28 cellular contexts compared by ENCODE assay signal in genomic region chr1:228443395-228443794, GRCh38. TPM values are rescaled to one million over a fixed set of nuclear protein-coding genes. Genes with fewer than 3 reads are reported as not detected.
DNase-seq lines count a peak whose midpoint lies in the region; ATAC-seq, FAIRE-seq and TF ChIP-seq lines count a peak whose summit lies in the region.
"Had no signal": no experiment of that assay in that cellular context is flagged by ENCODE, and none has a peak within 500 bp of the region (broad histone marks: within the 10 kb centered on the region; RNA-seq: fewer than 3 reads in every experiment).

No MANE protein-coding gene starts in this region.

- ATAC-seq in HepG2 = no peak
- no peak for ATAC-seq in right lobe of liver
- no peak for ATAC-seq in K562
- no peak for ATAC-seq in psoas muscle
- ATAC-seq: GM12878 had no signal

- no peak overlapping the region for H2AFZ ChIP-seq in HepG2 (ENCODE audit: low read length)
- no peak overlapping the region for H2AFZ ChIP-seq in K562 (ENCODE audit: low read depth, low read length)

- TF ChIP-seq CTCF in HepG2 (CRISPR knock-in tag; IDR thresholded peaks at IDR 0.05) (no peak), right lobe of liver (IDR thresholded peaks at IDR 0.05) (no peak), K562 (IDR thresholded peaks at IDR 0.05 in 2 of 3, conservative IDR thresholded peaks at IDR 0.05 in 1 of 3; ENCODE audit: insufficient read depth in 2 of 3, low read depth in 1 of 3, low read length in 3 of 3) (no peak), psoas muscle (IDR thresholded peaks at IDR 0.05) (no peak)

- TF ChIP-seq POLR2A in HepG2 (IDR thresholded peaks at IDR 0.05; ENCODE audit: insufficient read depth in 1 of 2, low read depth in 2 of 2, low read length in 2 of 2) = no peak
- no peak for TF ChIP-seq POLR2A in right lobe of liver (IDR thresholded peaks at IDR 0.05)
- no peak for TF ChIP-seq POLR2A in K562 (conservative IDR thresholded peaks at IDR 0.05)

- no peak overlapping the region for H3K4me3 ChIP-seq in HepG2 (replicated peaks in 1 of 3; ENCODE audit: insufficient read depth in 1 of 3, low read depth in 2 of 3, low read length in 3 of 3)
- H3K4me3 ChIP-seq in right lobe of liver = no peak overlapping the region
- H3K4me3 ChIP-seq in K562 = no peak overlapping the region
- no peak overlapping the region for H3K4me3 ChIP-seq in psoas muscle
- H3K4me3 ChIP-seq: BLaER1, GM12878 had no signal

- H3K4me1 ChIP-seq in HepG2 (ENCODE audit: insufficient read depth, low read length) = no peaks in the 10 kb centered on the region
- H3K4me1 ChIP-seq in right lobe of liver = peaks cover 0 to 4% (median 0%) of the 10 kb centered on the region in 4 donors
- H3K4me1 ChIP-seq in K562 (replicated peaks in 1 of 2; ENCODE audit: control insufficient read depth in 2 of 2, insufficient read depth in 2 of 2, low read length in 2 of 2) = peaks cover 0 to 11% of the 10 kb centered on the region in 2 experiments; a peak in 3 of 5 replicates
- H3K4me1 ChIP-seq in psoas muscle = no peaks in the 10 kb centered on the region
- H3K4me1 ChIP-seq: BLaER1 had no signal

- H3K4me2 ChIP-seq in HepG2 (ENCODE audit: low read depth, low read length) (no peak overlapping the region), K562 (ENCODE audit: insufficient read depth, low read length) (no peak overlapping the region)
- H3K4me2 ChIP-seq: BLaER1 had no signal

- H3K36me3 ChIP-seq in HepG2 (replicated peaks in 1 of 2; ENCODE audit: control insufficient read depth in 1 of 2, insufficient read depth in 2 of 2, low read length in 2 of 2) = no peaks in the 10 kb centered on the region
- no peaks in the 10 kb centered on the region for H3K36me3 ChIP-seq in right lobe of liver
- H3K36me3 ChIP-seq in K562 (ENCODE audit: control insufficient read depth, insufficient read depth, low read length) = no peaks in the 10 kb centered on the region
- no peaks in the 10 kb centered on the region for H3K36me3 ChIP-seq in psoas muscle (ENCODE audit: insufficient read depth in 1 of 2, low read depth in 1 of 2)
- H3K36me3 ChIP-seq: BE2C, BLaER1 had no signal

- H3K9ac ChIP-seq in HepG2 (ENCODE audit: insufficient read depth, low read depth, low read length) (no peak overlapping the region), K562 (ENCODE audit: insufficient read depth in 1 of 2, low read depth in 2 of 2, low read length in 2 of 2) (no peak overlapping the region)
- H3K9ac ChIP-seq: BLaER1 had no signal

- peaks cover 0 to 21% of the 10 kb centered on the region in 2 experiments; a peak in 1 of 5 replicates for H3K27me3 ChIP-seq in HepG2 (ENCODE audit: control insufficient read depth in 1 of 2, insufficient read depth in 2 of 2, low read length in 2 of 2)
- H3K27me3 ChIP-seq in right lobe of liver = peaks cover 0 to 22% of the 10 kb centered on the region in 2 donors
- H3K27me3 ChIP-seq in K562 (ENCODE audit: control insufficient read depth in 2 of 2, insufficient read depth in 2 of 2, low read length in 2 of 2) = 0 out of 5 replicates have a peak, but pooled peaks cover 0 to 5% of the 10 kb centered on the region in 2 experiments
- peaks cover 2 to 64% (median 25%) of the 10 kb centered on the region in 3 donors for H3K27me3 ChIP-seq in psoas muscle (ENCODE audit: insufficient read depth in 3 of 3, low read length in 2 of 3)

- DNase-seq in HepG2 (ENCODE audit: low spot score) = no peak
- DNase-seq in right lobe of liver = no peak
- DNase-seq in K562 (ENCODE audit: extremely low read depth in 1 of 4, low spot score in 3 of 4) = no peak
- DNase-seq in globus pallidus (ENCODE audit: low spot score) = no peak
- DNase-seq in psoas muscle = no peak
- DNase-seq: 8988T; ACHN; BE2C; C1 segment of cervical spinal cord; CD4-positive, alpha-beta memory T cell; CD4-positive, CD25-positive, alpha-beta regulatory T cell; CD8-positive, alpha-beta memory T cell; COR-L47; DMS 273 treated with DMSO at 0.1 percent for 48 hours; DMS153; DMS53; DMS79; DND-41; EL; GDM1 had no signal

- FAIRE-seq in HepG2 (lab: Jason Lieb, UNC) = no peak
- no peak for FAIRE-seq in K562 (lab: Jason Lieb, UNC)
- FAIRE-seq: A204.1, GM12878, GM12892, GM18507 had no signal

- intact Hi-C loops in HepG2 (cut with micrococcal nuclease; ENCODE audit: unreplicated experiment) (no loop called here), right lobe of liver (cut with DNase I) (no loop called here), K562 (cut with micrococcal nuclease) (no loop called here), psoas muscle (cut with DNase I) (no loop called here)

- CTCF ChIA-PET in HepG2 (lab: Yijun Ruan, JAX; ENCODE audit: low intra/inter-chr PET ratio, low total read pairs) (no interaction called here), K562 (lab: Yijun Ruan, JAX; ENCODE audit: low intra/inter-chr PET ratio) (no interaction called here)

- H4K20me1 ChIP-seq in HepG2 (ENCODE audit: insufficient read depth, low read length) (no peaks in the 10 kb centered on the region), K562 (replicated peaks; ENCODE audit: control insufficient read depth, insufficient read depth, low read length) (no peaks in the 10 kb centered on the region)
- H4K20me1 ChIP-seq: BLaER1 had no signal

- in situ Hi-C loops in HepG2 (cut with HindIII; ENCODE audit: extremely low pct_ligation_motif_present, low pct_unique_long_range_greater_than_20kb) (no loop called here), K562 (cut with MboI) (no loop called here)

- TF ChIP-seq EP300 in HepG2 (IDR thresholded peaks at IDR 0.05; ENCODE audit: low read depth in 2 of 2, low read length in 2 of 2) (no peak), HepG2 (CRISPR knock-in tag; IDR thresholded peaks at IDR 0.05; ENCODE audit: borderline replicate concordance) (no peak), K562 (IDR thresholded peaks at IDR 0.05; ENCODE audit: low read length) (no peak)

- H3K79me2 ChIP-seq in HepG2 (ENCODE audit: insufficient read depth, low read length) = no peaks in the 10 kb centered on the region
- H3K79me2 ChIP-seq in K562 (ENCODE audit: control insufficient read depth, insufficient read depth, low read length) = no peaks in the 10 kb centered on the region

- TF ChIP-seq RAD21 in HepG2 (CRISPR knock-in tag; IDR thresholded peaks at IDR 0.05) (no peak), K562 (CRISPR knock-in tag; conservative IDR thresholded peaks at IDR 0.05 in 1 of 2, IDR thresholded peaks at IDR 0.05 in 1 of 2) (no peak)

- POLR2A ChIA-PET in HepG2 (lab: Yijun Ruan, JAX) = no interaction called here
- POLR2A ChIA-PET in K562 (lab: Yijun Ruan, JAX) = interaction anchor here (1.4 to 7.7 kb wide), 3 partner anchors 8 to 14 kb away, joined by 4 to 58 read pairs (median 8); a partner anchor contains a TSS

- no peaks in the 10 kb centered on the region for H3K9me1 ChIP-seq in K562 (ENCODE audit: control insufficient read depth, insufficient read depth, low read length)

- H3K27ac ChIP-seq in HepG2 (ENCODE audit: extremely low read length, insufficient read depth, low read length) (no peak overlapping the region), right lobe of liver (no peak overlapping the region), K562 (ENCODE audit: extremely low read depth, low read depth, low read length) (no peak overlapping the region), psoas muscle (no peak overlapping the region)
- H3K27ac ChIP-seq: BLaER1 had no signal

- BruUV-seq in HepG2 (replicated peaks; lab: Mats Ljungman, UMichigan) (no TSS peak), K562 (replicated peaks; lab: Mats Ljungman, UMichigan) (no TSS peak)

- H3K9me3 ChIP-seq in HepG2 (ENCODE audit: low read length) (no peaks in the 10 kb centered on the region), right lobe of liver (no peaks in the 10 kb centered on the region), K562 (replicated peaks; ENCODE audit: control insufficient read depth, insufficient read depth, low read depth, low read length) (no peaks in the 10 kb centered on the region), psoas muscle (no peaks in the 10 kb centered on the region)
- H3K9me3 ChIP-seq: BE2C had no signal

RNA-seq across cellular contexts. Expression of gene TRIM17, which starts 26.7 kb away (rescaled TPM):
- total RNA-seq in HepG2 (2016; rRNA removed; fragmentation: Illumina TruSeq; extraction: Trizol) (0.64 TPM in 1 of 2 replicates, not detected in the other), right lobe of liver (not detected), K562 (2014; rRNA removed) (not detected in 2 replicates), K562 (2014; rRNA removed; fragmentation: Illumina TruSeq; extraction: Trizol) (not detected in 2 replicates), K562 (2015; rRNA removed; fragmentation: Illumina TruSeq; extraction: Trizol) (not detected in 2 replicates), K562 (2021) (not detected in 2 replicates), psoas muscle (not detected)
- not detected in 2 replicates for total RNA-seq in HepG2 (2016; cell fraction: cytosol; rRNA removed; fragmentation: Illumina TruSeq; extraction: Trizol; ENCODE audit: low read depth)
- 0.10 and 0.45 TPM in 2 replicates for total RNA-seq in HepG2 (2016; cell fraction: insoluble cytoplasmic fraction; rRNA removed; fragmentation: Illumina TruSeq; extraction: Trizol)
- not detected in 2 replicates for total RNA-seq in HepG2 (2016; cell fraction: membrane; rRNA removed; fragmentation: Illumina TruSeq; extraction: Trizol)
- total RNA-seq in HepG2 (2016; cell fraction: nucleus; rRNA removed; fragmentation: Illumina TruSeq; extraction: Trizol) = 0.72 and 0.81 TPM in 2 replicates
- polyA plus RNA-seq in HepG2 (2011; rRNA removed) (0.22 and 0.32 TPM in 2 replicates), K562 (2011; rRNA removed) (not detected in 2 replicates), K562 (2014; fragmentation: Illumina TruSeq; extraction: Trizol) (not detected in 2 replicates), K562 (2014; fragmentation: Nextera tagmentation; extraction: Ambion mirVana) (not detected), K562 (2014; rRNA removed) (not detected in 2 replicates), psoas muscle (under 1 TPM in 1 of 3 donors, not detected in 2; 0.03 TPM)
- 0.10 and 0.11 TPM in 2 replicates for polyA plus RNA-seq in HepG2 (2011; cell fraction: cytosol; rRNA removed)
- polyA plus RNA-seq in HepG2 (2011; cell fraction: nucleus; rRNA removed) = 1.6 and 1.9 TPM in 2 replicates
- polyA plus RNA-seq in HepG2 (2012) = 0.24 and 0.27 TPM in 2 replicates
- not detected in 2 replicates for polyA plus RNA-seq in HepG2 (2016; cell fraction: cytosol; fragmentation: Illumina TruSeq; extraction: Trizol; ENCODE audit: low read depth)
- 0.14 and 0.22 TPM in 2 replicates for polyA plus RNA-seq in HepG2 (2016; cell fraction: insoluble cytoplasmic fraction; fragmentation: Illumina TruSeq; extraction: Trizol; ENCODE audit: low read depth)
- not detected in 2 replicates for polyA plus RNA-seq in HepG2 (2016; cell fraction: membrane; fragmentation: Illumina TruSeq; extraction: Trizol; ENCODE audit: low read depth)
- polyA plus RNA-seq in HepG2 (2016; cell fraction: nucleus; fragmentation: Illumina TruSeq; extraction: Trizol; ENCODE audit: insufficient read depth, low read depth) = 1.2 and 1.4 TPM in 2 replicates
- polyA minus RNA-seq in HepG2 (2011; rRNA and poly(A)+ RNA removed; ENCODE audit: low replicate concordance) = 0.58 TPM in 1 of 2 replicates, not detected in the other
- not detected in 2 replicates for polyA minus RNA-seq in HepG2 (2011; cell fraction: cytosol; rRNA and poly(A)+ RNA removed)
- polyA minus RNA-seq in HepG2 (2011; cell fraction: nucleus; rRNA and poly(A)+ RNA removed) = 0.64 and 0.75 TPM in 2 replicates
- total RNA-seq in K562 (2011; cell fraction: chromatin; rRNA removed; ENCODE audit: low replicate concordance) = not detected in 2 replicates
- total RNA-seq in K562 (2011; cell fraction: nucleolus; rRNA removed) = 0.26 TPM in 1 of 2 replicates, not detected in the other
- total RNA-seq in K562 (2011; cell fraction: nucleoplasm; rRNA removed) = not detected in 2 replicates
- polyA plus RNA-seq in K562 (2011; cell fraction: cytosol; rRNA removed) = not detected in 2 replicates
- 0.07 TPM in 1 of 2 replicates, not detected in the other for polyA plus RNA-seq in K562 (2011; cell fraction: nucleus; rRNA removed)
- 0.35 and 0.83 TPM in 2 replicates for polyA plus RNA-seq in K562 (2012)
- not detected in 2 replicates for polyA minus RNA-seq in K562 (2011; rRNA and poly(A)+ RNA removed)
- polyA minus RNA-seq in K562 (2011; cell fraction: cytosol; rRNA and poly(A)+ RNA removed) = not detected in 2 replicates
- not detected in 2 replicates for polyA minus RNA-seq in K562 (2011; cell fraction: nucleus; rRNA and poly(A)+ RNA removed)
- total RNA-seq: Daoy, G401, GM12878 had no signal
- polyA plus RNA-seq: CD14-positive monocyte had no signal

RNA-seq across cellular contexts. Expression of gene TRIM11, which starts 36.8 kb away (rescaled TPM):
- total RNA-seq in HepG2 (2016; rRNA removed; fragmentation: Illumina TruSeq; extraction: Trizol) (9.7 and 16.1 TPM in 2 replicates), right lobe of liver (1 to 10 TPM; 5.2 to 8.3 (median 7.1) TPM), K562 (2014; rRNA removed) (45.1 and 49.1 TPM in 2 replicates), K562 (2014; rRNA removed; fragmentation: Illumina TruSeq; extraction: Trizol) (14.8 and 18.0 TPM in 2 replicates), K562 (2015; rRNA removed; fragmentation: Illumina TruSeq; extraction: Trizol) (29.7 and 29.8 TPM in 2 replicates), K562 (2021) (64.3 and 66.8 TPM in 2 replicates), psoas muscle (1 to 10 TPM; 2.8 to 4.5 (median 4.0) TPM)
- 8.8 and 9.6 TPM in 2 replicates for total RNA-seq in HepG2 (2016; cell fraction: cytosol; rRNA removed; fragmentation: Illumina TruSeq; extraction: Trizol; ENCODE audit: low read depth)
- 10.0 and 15.4 TPM in 2 replicates for total RNA-seq in HepG2 (2016; cell fraction: insoluble cytoplasmic fraction; rRNA removed; fragmentation: Illumina TruSeq; extraction: Trizol)
- 12.1 and 13.4 TPM in 2 replicates for total RNA-seq in HepG2 (2016; cell fraction: membrane; rRNA removed; fragmentation: Illumina TruSeq; extraction: Trizol)
- total RNA-seq in HepG2 (2016; cell fraction: nucleus; rRNA removed; fragmentation: Illumina TruSeq; extraction: Trizol) = 16.6 and 19.2 TPM in 2 replicates
- polyA plus RNA-seq in HepG2 (2011; rRNA removed) (6.3 and 8.8 TPM in 2 replicates), K562 (2011; rRNA removed) (17.5 and 26.5 TPM in 2 replicates), K562 (2014; fragmentation: Illumina TruSeq; extraction: Trizol) (33.7 and 35.0 TPM in 2 replicates), K562 (2014; fragmentation: Nextera tagmentation; extraction: Ambion mirVana) (1 to 10 TPM; 3.6 to 3.8 TPM), K562 (2014; rRNA removed) (34.4 and 43.0 TPM in 2 replicates), psoas muscle (1 to 10 TPM; 3.1 to 6.3 (median 3.6) TPM)
- polyA plus RNA-seq in HepG2 (2011; cell fraction: cytosol; rRNA removed) = 4.7 and 6.1 TPM in 2 replicates
- 33.2 and 33.5 TPM in 2 replicates for polyA plus RNA-seq in HepG2 (2011; cell fraction: nucleus; rRNA removed)
- 7.8 and 13.4 TPM in 2 replicates for polyA plus RNA-seq in HepG2 (2012)
- polyA plus RNA-seq in HepG2 (2016; cell fraction: cytosol; fragmentation: Illumina TruSeq; extraction: Trizol; ENCODE audit: low read depth) = 1.3 and 1.5 TPM in 2 replicates
- 9.6 and 11.4 TPM in 2 replicates for polyA plus RNA-seq in HepG2 (2016; cell fraction: insoluble cytoplasmic fraction; fragmentation: Illumina TruSeq; extraction: Trizol; ENCODE audit: low read depth)
- 2.2 and 2.7 TPM in 2 replicates for polyA plus RNA-seq in HepG2 (2016; cell fraction: membrane; fragmentation: Illumina TruSeq; extraction: Trizol; ENCODE audit: low read depth)
- polyA plus RNA-seq in HepG2 (2016; cell fraction: nucleus; fragmentation: Illumina TruSeq; extraction: Trizol; ENCODE audit: insufficient read depth, low read depth) = 33.8 and 38.7 TPM in 2 replicates
- 19.6 and 39.2 TPM in 2 replicates for polyA minus RNA-seq in HepG2 (2011; rRNA and poly(A)+ RNA removed; ENCODE audit: low replicate concordance)
- 6.6 and 7.0 TPM in 2 replicates for polyA minus RNA-seq in HepG2 (2011; cell fraction: cytosol; rRNA and poly(A)+ RNA removed)
- 17.0 and 20.8 TPM in 2 replicates for polyA minus RNA-seq in HepG2 (2011; cell fraction: nucleus; rRNA and poly(A)+ RNA removed)
- total RNA-seq in K562 (2011; cell fraction: chromatin; rRNA removed; ENCODE audit: low replicate concordance) = 106 and 219 TPM in 2 replicates
- 114 and 116 TPM in 2 replicates for total RNA-seq in K562 (2011; cell fraction: nucleolus; rRNA removed)
- total RNA-seq in K562 (2011; cell fraction: nucleoplasm; rRNA removed) = 107 and 126 TPM in 2 replicates
- polyA plus RNA-seq in K562 (2011; cell fraction: cytosol; rRNA removed) = 15.7 and 25.5 TPM in 2 replicates
- 67.6 and 116 TPM in 2 replicates for polyA plus RNA-seq in K562 (2011; cell fraction: nucleus; rRNA removed)
- polyA plus RNA-seq in K562 (2012) = 33.4 and 43.7 TPM in 2 replicates
- polyA minus RNA-seq in K562 (2011; rRNA and poly(A)+ RNA removed) = 24.4 and 25.6 TPM in 2 replicates
- polyA minus RNA-seq in K562 (2011; cell fraction: cytosol; rRNA and poly(A)+ RNA removed) = 22.2 and 23.9 TPM in 2 replicates
- polyA minus RNA-seq in K562 (2011; cell fraction: nucleus; rRNA and poly(A)+ RNA removed) = 42.0 and 46.8 TPM in 2 replicates

RNA-seq across cellular contexts. Expression of gene RNF187, which starts 43.8 kb away (rescaled TPM):
- 43.0 and 59.4 TPM in 2 replicates for total RNA-seq in HepG2 (2016; rRNA removed; fragmentation: Illumina TruSeq; extraction: Trizol)
- total RNA-seq in HepG2 (2016; cell fraction: cytosol; rRNA removed; fragmentation: Illumina TruSeq; extraction: Trizol; ENCODE audit: low read depth) = 8.6 and 11.6 TPM in 2 replicates
- total RNA-seq in HepG2 (2016; cell fraction: insoluble cytoplasmic fraction; rRNA removed; fragmentation: Illumina TruSeq; extraction: Trizol) = 41.8 and 57.0 TPM in 2 replicates
- total RNA-seq in HepG2 (2016; cell fraction: membrane; rRNA removed; fragmentation: Illumina TruSeq; extraction: Trizol) = 21.8 and 27.3 TPM in 2 replicates
- 22.1 and 22.9 TPM in 2 replicates for total RNA-seq in HepG2 (2016; cell fraction: nucleus; rRNA removed; fragmentation: Illumina TruSeq; extraction: Trizol)
- polyA plus RNA-seq in HepG2 (2011; rRNA removed) = 41.2 and 41.3 TPM in 2 replicates
- polyA plus RNA-seq in HepG2 (2011; cell fraction: cytosol; rRNA removed) = 38.3 TPM in 2 replicates
- polyA plus RNA-seq in HepG2 (2011; cell fraction: nucleus; rRNA removed) = 22.6 and 27.4 TPM in 2 replicates
- 48.3 and 79.3 TPM in 2 replicates for polyA plus RNA-seq in HepG2 (2012)
- 10.5 and 14.2 TPM in 2 replicates for polyA plus RNA-seq in HepG2 (2016; cell fraction: cytosol; fragmentation: Illumina TruSeq; extraction: Trizol; ENCODE audit: low read depth)
- polyA plus RNA-seq in HepG2 (2016; cell fraction: insoluble cytoplasmic fraction; fragmentation: Illumina TruSeq; extraction: Trizol; ENCODE audit: low read depth) = 64.2 and 75.2 TPM in 2 replicates
- polyA plus RNA-seq in HepG2 (2016; cell fraction: membrane; fragmentation: Illumina TruSeq; extraction: Trizol; ENCODE audit: low read depth) = 22.9 and 27.3 TPM in 2 replicates
- polyA plus RNA-seq in HepG2 (2016; cell fraction: nucleus; fragmentation: Illumina TruSeq; extraction: Trizol; ENCODE audit: insufficient read depth, low read depth) = 45.5 and 53.2 TPM in 2 replicates
- 55.5 and 56.5 TPM in 2 replicates for polyA minus RNA-seq in HepG2 (2011; rRNA and poly(A)+ RNA removed; ENCODE audit: low replicate concordance)
- polyA minus RNA-seq in HepG2 (2011; cell fraction: cytosol; rRNA and poly(A)+ RNA removed) = 29.7 and 36.4 TPM in 2 replicates
- 16.2 and 16.4 TPM in 2 replicates for polyA minus RNA-seq in HepG2 (2011; cell fraction: nucleus; rRNA and poly(A)+ RNA removed)
- total RNA-seq in right lobe of liver = 10 to 100 TPM; 43.9 to 66.6 (median 56.3) TPM
- 15.0 and 31.2 TPM in 2 replicates for total RNA-seq in K562 (2011; cell fraction: chromatin; rRNA removed; ENCODE audit: low replicate concordance)
- 24.3 and 25.7 TPM in 2 replicates for total RNA-seq in K562 (2011; cell fraction: nucleolus; rRNA removed)
- 24.3 and 28.9 TPM in 2 replicates for total RNA-seq in K562 (2011; cell fraction: nucleoplasm; rRNA removed)
- 44.1 and 53.7 TPM in 2 replicates for total RNA-seq in K562 (2014; rRNA removed)
- total RNA-seq in K562 (2014; rRNA removed; fragmentation: Illumina TruSeq; extraction: Trizol) = 32.0 and 40.3 TPM in 2 replicates
- 36.8 and 38.1 TPM in 2 replicates for total RNA-seq in K562 (2015; rRNA removed; fragmentation: Illumina TruSeq; extraction: Trizol)
- total RNA-seq in K562 (2021) = 114 and 119 TPM in 2 replicates
- 45.6 and 52.7 TPM in 2 replicates for polyA plus RNA-seq in K562 (2011; rRNA removed)
- polyA plus RNA-seq in K562 (2011; cell fraction: cytosol; rRNA removed) = 69.5 and 81.8 TPM in 2 replicates
- polyA plus RNA-seq in K562 (2011; cell fraction: nucleus; rRNA removed) = 23.0 and 28.0 TPM in 2 replicates
- 80.6 and 187 TPM in 2 replicates for polyA plus RNA-seq in K562 (2012)
- 53.9 and 60.8 TPM in 2 replicates for polyA plus RNA-seq in K562 (2014; fragmentation: Illumina TruSeq; extraction: Trizol)
- 1 to 10 TPM; 2.3 to 3.2 TPM for polyA plus RNA-seq in K562 (2014; fragmentation: Nextera tagmentation; extraction: Ambion mirVana)
- polyA plus RNA-seq in K562 (2014; rRNA removed) = 41.9 and 42.2 TPM in 2 replicates
- polyA minus RNA-seq in K562 (2011; rRNA and poly(A)+ RNA removed) = 42.6 and 50.7 TPM in 2 replicates
- polyA minus RNA-seq in K562 (2011; cell fraction: cytosol; rRNA and poly(A)+ RNA removed) = 44.9 and 65.3 TPM in 2 replicates
- polyA minus RNA-seq in K562 (2011; cell fraction: nucleus; rRNA and poly(A)+ RNA removed) = 7.5 and 16.1 TPM in 2 replicates
- total RNA-seq in psoas muscle = 100 to 1,000 TPM in 3 of 4 donors, 10 to 100 TPM in 1; 85.2 to 167 (median 122) TPM
- 10 to 100 TPM; 34.8 to 79.1 (median 76.0) TPM for polyA plus RNA-seq in psoas muscle

Comparison
In these comparisons a context has a peak if more than half of its experiments do, and no peak if none do; other contexts are left out.
1. Of the 241 proteins assayed by ChIP-seq in both HepG2 and K562: peak only in HepG2: none; only in K562: none; in both: ZNF12; in neither: 240.